In genomic region chr3:57803647-57804081, GRCh38 we compare ENCODE assay signal across 8 cellular contexts. TPM values are rescaled to one million over a fixed set of nuclear protein-coding genes. Genes with fewer than 3 reads are reported as not detected.
DNase-seq lines count a peak whose midpoint lies in the region; ATAC-seq and TF ChIP-seq lines count a peak whose summit lies in the region.

No MANE protein-coding gene starts in this region.

- no peak for TF ChIP-seq POLR2A in esophagus muscularis mucosa (IDR thresholded peaks at IDR 0.05; ENCODE audit: low read depth)

- TF ChIP-seq CTCF in esophagus muscularis mucosa (IDR thresholded peaks at IDR 0.05) = no peak
- TF ChIP-seq CTCF in neutrophil (IDR thresholded peaks at IDR 0.05) = no peak
- TF ChIP-seq CTCF in GM10248 (IDR thresholded peaks at IDR 0.05; ENCODE audit: control extremely low read depth, extremely low read depth, low read depth, missing control alignments) = no peak

- H3K4me2 ChIP-seq in GM23248 (ENCODE audit: unreplicated experiment) = peak overlapping the region; percentile 79

- H3K4me1 ChIP-seq in GM23248 (ENCODE audit: insufficient read depth) (peaks cover 43% of the 10 kb centered on the region), esophagus muscularis mucosa (peaks cover 38 to 49% (median 48%) of the 10 kb centered on the region in 4 donors), neutrophil (ENCODE audit: control insufficient read depth in 1 of 2, insufficient read depth in 1 of 2, low read depth in 1 of 2, low read length in 1 of 2) (peaks cover 7 to 14% of the 10 kb centered on the region in 2 experiments)

- POLR2A ChIA-PET in GM10248 (lab: Yijun Ruan, JAX) = no interaction called here

- ATAC-seq in GM21515 (IDR thresholded peaks at IDR 0.05; ENCODE audit: unreplicated experiment) = no peak

- H3K9me3 ChIP-seq in GM23248 (ENCODE audit: low read depth) = no peaks in the 10 kb centered on the region
- no peaks in the 10 kb centered on the region for H3K9me3 ChIP-seq in esophagus muscularis mucosa
- H3K9me3 ChIP-seq in neutrophil = no peaks in the 10 kb centered on the region

- peak overlapping the region; percentile 19 for H3K9ac ChIP-seq in GM23248

- 0% methylated on average over 3 of the region's 3 CpGs for WGBS in GM23248 (ENCODE audit: low coverage in 1 of 2, low lambda C conversion rate in 2 of 2, missing lambda C conversion rate in 2 of 2), 2 experiments
- WGBS in esophagus muscularis mucosa = 5% methylated on average over 3 of the region's 3 CpGs

- H3K4me3 ChIP-seq in GM23248 = peak overlapping the region; percentile 57
- H3K4me3 ChIP-seq in esophagus muscularis mucosa = peak overlapping the region in 1 of 4 donors; percentile 15
- H3K4me3 ChIP-seq in neutrophil (ENCODE audit: low read depth in 1 of 2, low read length in 1 of 2) = no peak overlapping the region

- DNase-seq in GM23248 (peak; percentile 92), SK-MEL-5 (ENCODE audit: low read depth, low spot score) (peak; percentile 56), esophagus muscularis mucosa (ENCODE audit: extremely low spot score) (no peak), NCI-H345 (lab: John Stamatoyannopoulos, UW) (no peak), GM10248 (ENCODE audit: extremely low spot score) (no peak)
- no peak for DNase-seq in stimulated activated CD4-positive, alpha-beta T cell treated with anti-CD3 and anti-CD28 coated beads, Interleukin-4, amount 100 ng/mL, for 1 hour

- peaks cover 12% of the 10 kb centered on the region for H4K20me1 ChIP-seq in GM23248 (ENCODE audit: insufficient read depth)

- intact Hi-C loops in esophagus muscularis mucosa (cut with DNase I) = loop anchor here (5.0 kb wide), 1 partner anchor 46 kb away; the partner anchor contains the start of gene SLMAP

- H2AFZ ChIP-seq in GM23248 = no peak overlapping the region

- H3K27ac ChIP-seq in GM23248 = peak overlapping the region; percentile 63
- peak overlapping the region in 3 of 4 donors; percentile 27 to 45 (median 34) for H3K27ac ChIP-seq in esophagus muscularis mucosa (replicated peaks in 1 of 4)
- peak overlapping the region; percentile 43 for H3K27ac ChIP-seq in neutrophil

- H3K9me2 ChIP-seq in GM23248 (ENCODE audit: insufficient read depth) = no peaks in the 10 kb centered on the region

- in situ Hi-C loops in GM23248 (cut with MboI) = no loop called here
- in situ Hi-C loops in SK-MEL-5 (cut with HindIII; ENCODE audit: low pct_unique_long_range_greater_than_20kb, low sequenced_read_pairs) = no loop called here

- no peaks in the 10 kb centered on the region for H3K27me3 ChIP-seq in GM23248 (replicated peaks; ENCODE audit: insufficient read depth)
- no peaks in the 10 kb centered on the region for H3K27me3 ChIP-seq in esophagus muscularis mucosa
- no peaks in the 10 kb centered on the region for H3K27me3 ChIP-seq in neutrophil

- CTCF ChIA-PET in GM10248 (lab: Yijun Ruan, JAX) = no interaction called here

- peaks cover 94% of the 10 kb centered on the region for H3K79me2 ChIP-seq in GM23248 (ENCODE audit: insufficient read depth)

- H3K36me3 ChIP-seq in GM23248 (ENCODE audit: low read depth) (no peaks in the 10 kb centered on the region), esophagus muscularis mucosa (no peaks in the 10 kb centered on the region), neutrophil (no peaks in the 10 kb centered on the region)

- peaks cover 38% of the 10 kb centered on the region for H3F3A ChIP-seq in GM23248 (ENCODE audit: insufficient read depth)

- no peak for TF ChIP-seq EP300 in esophagus muscularis mucosa (IDR thresholded peaks at IDR 0.05)

RNA-seq across cellular contexts. Expression of gene SLMAP, which starts 47.6 kb away (rescaled TPM):
- 33.9 and 40.2 TPM in 2 replicates for total RNA-seq in GM23248 (2014; rRNA removed; shearing (Covaris generic))
- polyA plus RNA-seq in GM23248 (2016; fragmentation: Nextera tagmentation; extraction: Ambion mirVana) = 21.4 and 28.4 TPM in 2 replicates
- 26.1 and 28.9 TPM in 2 replicates for total RNA-seq in SK-MEL-5 (2014; rRNA removed; shearing (Covaris generic))
- 23.1 and 28.3 TPM in 2 replicates for polyA plus RNA-seq in SK-MEL-5 (2015; cell fraction: cytosol; rRNA removed)
- polyA plus RNA-seq in SK-MEL-5 (2015; cell fraction: nucleus; rRNA removed) = 28.0 and 32.5 TPM in 2 replicates
- total RNA-seq in esophagus muscularis mucosa = 100 to 1,000 TPM; 399 to 519 (median 464) TPM

Comparison
In these comparisons a context has a peak if more than half of its experiments do, and no peak if none do; other contexts are left out.
1. DNase-seq: peak in GM23248 (single experiment) and SK-MEL-5 (single experiment); none in esophagus muscularis mucosa (single experiment), stimulated activated CD4-positive, alpha-beta T cell treated with anti-CD3 and anti-CD28 coated beads, Interleukin-4, amount 100 ng/mL, for 1 hour (single experiment), NCI-H345 (single experiment) and GM10248 (single experiment).
2. Peak in every context shown above with its lines, with median percentiles within 50 percentile points of each other: H3K27ac ChIP-seq.